ENCODE assay signal across 1 cellular context in genomic region chr3:127730666-127731294, GRCh38.
TF ChIP-seq lines count a peak whose summit lies in the region.

No MANE protein-coding gene starts in this region.

TF ChIP-seq in K562, 482 proteins besides CTCF, POLR2A, EP300 and RAD21 (continued from another document):
- TF ChIP-seq MYBL2 (IDR thresholded peaks at IDR 0.05; ENCODE audit: low read depth) (no peak), MYBL2 (CRISPR knock-in tag; IDR thresholded peaks at IDR 0.05; ENCODE audit: borderline replicate concordance) (no peak), MCM3 (IDR thresholded peaks at IDR 0.05) (no peak)
